ENCODE assay signal across 20 cellular contexts in genomic region chr3:73529280-73530029, GRCh38.
DNase-seq lines count a peak whose midpoint lies in the region; ATAC-seq and TF ChIP-seq lines count a peak whose summit lies in the region.
"Had no signal": no experiment of that assay in that cellular context is flagged by ENCODE, and none has a peak within 500 bp of the region (broad histone marks: within the 10 kb centered on the region; RNA-seq: fewer than 3 reads in every experiment).

No MANE protein-coding gene starts in this region.

- no peak overlapping the region for H2AFZ ChIP-seq in IMR-90 (replicated peaks; ENCODE audit: low read length, poor library complexity)

- in situ Hi-C loops in IMR-90 (cut with MboI; ENCODE audit: low sequenced_read_pairs): no loop called here

- ATAC-seq in IMR-90 (ENCODE audit: low read depth) (no peak; the same call in 1 of the 2 replicates), lung (ENCODE audit: insufficient read depth, low FRiP score) (no peak)
- ATAC-seq: activated CD8-positive, alpha-beta T cell treated with anti-CD3 and anti-CD28 coated beads for 36 hours; right lobe of liver had no signal

- H2BK15ac ChIP-seq in IMR-90 (ENCODE audit: low read depth, low read length): no peak overlapping the region

- H3K18ac ChIP-seq in IMR-90 (ENCODE audit: low read depth, low read length): peak overlapping the region; percentile 15

- intact Hi-C loops in IMR-90 (cut with micrococcal nuclease) (no loop called here), sigmoid colon (cut with DNase I) (no loop called here), colonic mucosa (cut with DNase I) (no loop called here)

- H4K8ac ChIP-seq in IMR-90 (ENCODE audit: low read depth in 2 of 2, low read length in 2 of 2): no peak overlapping the region

- H3K14ac ChIP-seq in IMR-90 (replicated peaks; ENCODE audit: low read depth, low read length): no peak overlapping the region

- no peak overlapping the region for H3K23ac ChIP-seq in IMR-90 (ENCODE audit: low read depth, low read length)

- no peak for TF ChIP-seq POLR2A in IMR-90 (IDR thresholded peaks at IDR 0.05; ENCODE audit: low read depth, low read length)
- TF ChIP-seq POLR2A in sigmoid colon (IDR thresholded peaks at IDR 0.05): no peak

- no peaks in the 10 kb centered on the region for H4K20me1 ChIP-seq in IMR-90 (ENCODE audit: insufficient read depth, low read length)

- H3K4me1 ChIP-seq in IMR-90 (ENCODE audit: control insufficient read depth, insufficient read depth, low read length): peaks cover 5% of the 10 kb centered on the region
- peaks cover 0 to 3% of the 10 kb centered on the region in 2 donors for H3K4me1 ChIP-seq in lung (ENCODE audit: control insufficient read depth in 2 of 2, insufficient read depth in 2 of 2, low read length in 2 of 2)
- peaks cover 0 to 91% (median 55%) of the 10 kb centered on the region in 4 donors for H3K4me1 ChIP-seq in sigmoid colon
- H3K4me1 ChIP-seq in colonic mucosa: no peaks in the 10 kb centered on the region
- H3K4me1 ChIP-seq: right lobe of liver had no signal

- H3K27ac ChIP-seq in IMR-90 (ENCODE audit: insufficient read depth, low read length) (no peak overlapping the region), coronary artery (peak overlapping the region; percentile 41 to 43), lung (ENCODE audit: low read depth in 1 of 2, low read length in 1 of 2) (peak overlapping the region; percentile 15 to 76), sigmoid colon (peak overlapping the region; percentile 85 to 90 (median 86)), colonic mucosa (no peak overlapping the region)
- H3K27ac ChIP-seq: C4-2B, right lobe of liver had no signal

- H3K9me3 ChIP-seq in IMR-90 (ENCODE audit: control insufficient read depth, insufficient read depth, low read length): no peaks in the 10 kb centered on the region
- H3K9me3 ChIP-seq in lung (ENCODE audit: control insufficient read depth in 2 of 2, insufficient read depth in 1 of 2, low read length in 1 of 2): no peaks in the 10 kb centered on the region
- no peaks in the 10 kb centered on the region for H3K9me3 ChIP-seq in sigmoid colon
- no peaks in the 10 kb centered on the region for H3K9me3 ChIP-seq in colonic mucosa
- H3K9me3 ChIP-seq: right lobe of liver had no signal

- no peaks in the 10 kb centered on the region for H3K9me1 ChIP-seq in IMR-90 (ENCODE audit: insufficient read depth, low read length)

- no peak overlapping the region for H3K4me3 ChIP-seq in IMR-90 (ENCODE audit: insufficient read depth, low read depth, low read length)
- peak overlapping the region; percentile 6 for H3K4me3 ChIP-seq in coronary artery
- H3K4me3 ChIP-seq in lung: no peak overlapping the region
- H3K4me3 ChIP-seq in sigmoid colon: peak overlapping the region in 1 of 4 donors; percentile 6
- no peak overlapping the region for H3K4me3 ChIP-seq in colonic mucosa
- H3K4me3 ChIP-seq: cardiac muscle cell, right lobe of liver had no signal

- H2AK9ac ChIP-seq in IMR-90 (replicated peaks; ENCODE audit: low read depth, low read length, poor library complexity): no peak overlapping the region

- no peak for TF ChIP-seq EP300 in sigmoid colon (IDR thresholded peaks at IDR 0.05)

- CTCF ChIA-PET in IMR-90 (lab: Yijun Ruan, JAX): no interaction called here

- dilution Hi-C loops in IMR-90 (cut with HindIII; ENCODE audit: low sequenced_read_pairs, unreplicated experiment): no loop called here

- POLR2A ChIA-PET in IMR-90 (lab: Charles Lee; ENCODE audit: unreplicated experiment): no interaction called here

- H3K9ac ChIP-seq in IMR-90 (ENCODE audit: low read depth, low read length): no peak overlapping the region
- no peak overlapping the region for H3K9ac ChIP-seq in colonic mucosa (ENCODE audit: low read depth in 2 of 2, low read length in 2 of 2)

- BruUV-seq in IMR-90 (replicated peaks; lab: Mats Ljungman, UMichigan): no TSS peak

- DNase-seq in IMR-90 (no peak), coronary artery (ENCODE audit: low spot score) (no peak), lung (ENCODE audit: low spot score) (no peak), sigmoid colon (no peak), colonic mucosa (no peak), NCI-H1694 (lab: John Stamatoyannopoulos, UW) (no peak), NCI-H2029 (lab: John Stamatoyannopoulos, UW) (no peak), 8988T (no peak)
- DNase-seq: activated CD4-positive, CD25-positive, alpha-beta regulatory T cell; activated CD8-positive, alpha-beta T cell treated with anti-CD3 and anti-CD28 coated beads for 36 hours; activated T-cell treated with anti-CD3 and anti-CD28 coated beads for 4 hours; hypothalamus; mammary epithelial cell; naive B cell; NCI-H1417 treated with DMSO at 0.1 percent for 48 hours; NCI-H524; right lobe of liver; stimulated activated CD8-positive, alpha-beta memory T cell treated with anti-CD3 and anti-CD28 coated beads, Interleukin-4, amount 100 ng/mL, for 48 hours had no signal

- no peak overlapping the region for H2BK120ac ChIP-seq in IMR-90 (ENCODE audit: low read depth, low read length)

- no CpG with 5 or more reads among the region's 4 CpGs for WGBS in IMR-90 (ENCODE audit: extremely low coverage in 2 of 2, insufficient read length in 1 of 2), 2 experiments
- WGBS in lung, 2 donors: 64 to 65% methylated on average over 4 of the region's 4 CpGs
- 58 to 71% methylated on average over 4 of the region's 4 CpGs for WGBS in sigmoid colon, 2 donors

- H3K27me3 ChIP-seq in IMR-90 (ENCODE audit: control insufficient read depth, insufficient read depth, low read length) (no peaks in the 10 kb centered on the region), lung (ENCODE audit: control insufficient read depth, insufficient read depth) (no peaks in the 10 kb centered on the region), sigmoid colon (no peaks in the 10 kb centered on the region), colonic mucosa (no peaks in the 10 kb centered on the region)
- H3K27me3 ChIP-seq: cardiac muscle cell, right lobe of liver had no signal

- H2AK5ac ChIP-seq in IMR-90 (ENCODE audit: low read depth, low read length): no peak overlapping the region

- no peak overlapping the region for H3K4ac ChIP-seq in IMR-90 (ENCODE audit: low read depth, low read length)

- no peak for TF ChIP-seq RAD21 in IMR-90 (IDR thresholded peaks at IDR 0.05; ENCODE audit: low read length)

- TF ChIP-seq CTCF in IMR-90 (conservative IDR thresholded peaks at IDR 0.05; ENCODE audit: low read depth, low read length): no peak
- TF ChIP-seq CTCF in coronary artery (IDR thresholded peaks at IDR 0.05): no peak
- no peak for TF ChIP-seq CTCF in lung (IDR thresholded peaks at IDR 0.05; ENCODE audit: control extremely low read depth, extremely low read depth)
- TF ChIP-seq CTCF in sigmoid colon (IDR thresholded peaks at IDR 0.05): no peak
- TF ChIP-seq CTCF in colonic mucosa (IDR thresholded peaks at IDR 0.05): no peak

- no peak overlapping the region for H2BK5ac ChIP-seq in IMR-90 (ENCODE audit: low read depth, low read length, poor library complexity, severe bottlenecking)

- no peak overlapping the region for H2BK20ac ChIP-seq in IMR-90 (ENCODE audit: low read depth, low read length)

- H4K5ac ChIP-seq in IMR-90 (ENCODE audit: low read depth, low read length): no peak overlapping the region

- no peak overlapping the region; the same call in 1 of the 2 replicates for H4K91ac ChIP-seq in IMR-90 (ENCODE audit: insufficient read depth, low read depth, low read length)

- peaks cover 4 to 9% of the 10 kb centered on the region in 2 experiments; a peak in 2 of 4 replicates for H3K79me1 ChIP-seq in IMR-90 (ENCODE audit: low read depth in 1 of 2, low read length in 2 of 2)

- H3K4me2 ChIP-seq in IMR-90 (ENCODE audit: low read depth, low read length): no peak overlapping the region; the same call in 1 of the 2 replicates

- H3K56ac ChIP-seq in IMR-90 (ENCODE audit: extremely low read depth, insufficient read depth, low read length): no peak overlapping the region

- H3K36me3 ChIP-seq in IMR-90 (ENCODE audit: control insufficient read depth, insufficient read depth, low read length) (no peaks in the 10 kb centered on the region), lung (ENCODE audit: control insufficient read depth in 2 of 2, insufficient read depth in 2 of 2, low read length in 2 of 2) (no peaks in the 10 kb centered on the region), sigmoid colon (no peaks in the 10 kb centered on the region), colonic mucosa (no peaks in the 10 kb centered on the region)
- H3K36me3 ChIP-seq: cardiac muscle cell, right lobe of liver had no signal

TF ChIP-seq in IMR-90, 13 proteins besides CTCF, POLR2A, EP300 and RAD21:
- TF ChIP-seq RFX5 (IDR thresholded peaks at IDR 0.05; ENCODE audit: low read depth, low read length) (no peak), CEBPB (IDR thresholded peaks at IDR 0.05; ENCODE audit: low read depth, low read length) (no peak), MAFK (IDR thresholded peaks at IDR 0.05; ENCODE audit: low read depth, low read length) (no peak), MAZ (IDR thresholded peaks at IDR 0.05; ENCODE audit: borderline replicate concordance, low read depth, low read length) (no peak), SMC3 (IDR thresholded peaks at IDR 0.05; ENCODE audit: low read depth, low read length) (no peak), FOS (IDR thresholded peaks at IDR 0.05; ENCODE audit: low read depth, low read length) (no peak), RCOR1 (IDR thresholded peaks at IDR 0.05; ENCODE audit: insufficient replicate concordance, low read length) (no peak), USF2 (IDR thresholded peaks at IDR 0.05; ENCODE audit: low read depth, low read length) (no peak)

Comparison
In these comparisons a context has a peak if more than half of its experiments do, and no peak if none do; other contexts are left out.
1. H3K27ac ChIP-seq: peak in coronary artery (2 of 2), lung (2 of 2) and sigmoid colon (4 of 4); none in IMR-90 (single experiment) and colonic mucosa (single experiment).